ENCODE assay signal across 8 cellular contexts in genomic region chr6:85676086-85676729, GRCh38. TPM values are rescaled to one million over a fixed set of nuclear protein-coding genes. Genes with fewer than 3 reads are reported as not detected.
A peak's percentile ranks its signal among the peaks of the same experiment; 100 is the strongest.
DNase-seq lines count a peak whose midpoint lies in the region; ATAC-seq, FAIRE-seq and TF ChIP-seq lines count a peak whose summit lies in the region.

No MANE protein-coding gene starts in this region.

- POLR2A ChIA-PET in K562 (lab: Yijun Ruan, JAX): interaction anchor here (1.0 to 8.4 kb wide), 7 partner anchors 12 to 193 kb away, joined by 3 to 188 read pairs (median 6); partner anchors contain the start of gene SYNCRIP

- no peak overlapping the region for H3K18ac ChIP-seq in mesenchymal stem cell (ENCODE audit: low read depth in 1 of 2, low read length in 2 of 2)

- H3K9me3 Mint-ChIP-seq in HFFc6: peaks cover 11% of the 10 kb centered on the region

- ATAC-seq in K562: no peak
- no peak for ATAC-seq in GM19395 (IDR thresholded peaks at IDR 0.05; ENCODE audit: unreplicated experiment)
- no peak for ATAC-seq in HG02981 (IDR thresholded peaks at IDR 0.05; ENCODE audit: unreplicated experiment)

- no TSS peak for BruUV-seq in K562 (replicated peaks; lab: Mats Ljungman, UMichigan)

- H2BK15ac ChIP-seq in mesenchymal stem cell (ENCODE audit: low read depth, poor library complexity, severe bottlenecking): no peak overlapping the region

- H2AFZ ChIP-seq in ACC112 (ENCODE audit: low read length, unreplicated experiment) (no peak overlapping the region), K562 (ENCODE audit: low read depth, low read length) (no peak overlapping the region), mesenchymal stem cell (ENCODE audit: low read depth, low read length) (no peak overlapping the region)

- peaks cover 28% of the 10 kb centered on the region for H3K27me3 Mint-ChIP-seq in HFFc6 (ENCODE audit: insufficient read depth)

- no peak overlapping the region for H4K91ac ChIP-seq in mesenchymal stem cell (ENCODE audit: low read length)

- no peaks in the 10 kb centered on the region for H3K27me3 ChIP-seq in ACC112 (ENCODE audit: insufficient read depth, low read length)
- no peaks in the 10 kb centered on the region for H3K27me3 ChIP-seq in K562 (ENCODE audit: control insufficient read depth in 2 of 2, insufficient read depth in 2 of 2, low read length in 2 of 2)
- H3K27me3 ChIP-seq in mesenchymal stem cell (ENCODE audit: control insufficient read depth in 1 of 2, insufficient read depth in 1 of 2, low read length in 2 of 2): no peaks in the 10 kb centered on the region

- H3K36me3 Mint-ChIP-seq in HFFc6 (ENCODE audit: low read depth): peaks cover 66% of the 10 kb centered on the region

- no peak overlapping the region for H3K4ac ChIP-seq in mesenchymal stem cell (ENCODE audit: low read depth in 1 of 2, low read length in 2 of 2)

- H3K9me3 ChIP-seq in K562 (replicated peaks; ENCODE audit: control insufficient read depth, insufficient read depth, low read depth, low read length) (no peaks in the 10 kb centered on the region), mesenchymal stem cell (ENCODE audit: control insufficient read depth, low read length) (no peaks in the 10 kb centered on the region)

- H3K14ac ChIP-seq in mesenchymal stem cell (ENCODE audit: low read length in 2 of 2): no peak overlapping the region

- H3K23ac ChIP-seq in mesenchymal stem cell (ENCODE audit: low read length in 2 of 2): no peak overlapping the region

- TF ChIP-seq CTCF in HFFc6 (IDR thresholded peaks at IDR 0.05) (no peak), K562 (IDR thresholded peaks at IDR 0.05 in 2 of 3, conservative IDR thresholded peaks at IDR 0.05 in 1 of 3; ENCODE audit: insufficient read depth in 2 of 3, low read depth in 1 of 3, low read length in 3 of 3) (no peak)

- TF ChIP-seq RAD21 in K562 (CRISPR knock-in tag; conservative IDR thresholded peaks at IDR 0.05 in 1 of 2, IDR thresholded peaks at IDR 0.05 in 1 of 2): no peak

- H3K4me3 ChIP-seq in ACC112 (ENCODE audit: low read depth, low read length) (peak overlapping the region; percentile 82), K562 (peak overlapping the region; percentile 63), mesenchymal stem cell (ENCODE audit: insufficient read depth in 1 of 2, low read depth in 1 of 2, low read length in 2 of 2) (peak overlapping the region in 1 of 2 experiments; percentile 95)

- no peak overlapping the region for H2BK12ac ChIP-seq in mesenchymal stem cell (ENCODE audit: low read length in 2 of 2)

- no peak for DNase-seq in HFFc6
- no peak for DNase-seq in K562 (ENCODE audit: extremely low read depth in 1 of 4, low spot score in 3 of 4)
- DNase-seq in mesenchymal stem cell: peak; percentile 41
- no peak for DNase-seq in SW480 (ENCODE audit: low spot score)
- DNase-seq in epidermal melanocyte (ENCODE audit: insufficient read length, low spot score): no peak

- H3K4me1 Mint-ChIP-seq in HFFc6 (ENCODE audit: low read depth): peaks cover 64% of the 10 kb centered on the region

- H3K4me1 ChIP-seq in ACC112 (ENCODE audit: control insufficient read depth, insufficient read depth, low read length, unreplicated experiment): peaks cover 15% of the 10 kb centered on the region
- H3K4me1 ChIP-seq in K562 (replicated peaks in 1 of 2; ENCODE audit: control insufficient read depth in 2 of 2, insufficient read depth in 2 of 2, low read length in 2 of 2): peaks cover 5 to 14% of the 10 kb centered on the region in 2 experiments; a peak in 3 of 5 replicates
- H3K4me1 ChIP-seq in mesenchymal stem cell (ENCODE audit: control insufficient read depth, insufficient read depth, low read depth, low read length): peaks cover 2% of the 10 kb centered on the region

- H3K27ac ChIP-seq in ACC112 (ENCODE audit: low read depth, low read length) (peak overlapping the region; percentile 54), K562 (ENCODE audit: extremely low read depth, low read depth, low read length) (peak overlapping the region; percentile 43; the same call in 2 of the 3 replicates), mesenchymal stem cell (ENCODE audit: low read length, poor library complexity, severe bottlenecking) (peak overlapping the region; percentile 9)

- H3K79me2 ChIP-seq in ACC112 (ENCODE audit: control insufficient read depth, insufficient read depth, low read length, unreplicated experiment) (peaks cover 65% of the 10 kb centered on the region), K562 (ENCODE audit: control insufficient read depth, insufficient read depth, low read length) (peaks cover 70% of the 10 kb centered on the region)

- no peak overlapping the region for H2AK5ac ChIP-seq in mesenchymal stem cell (ENCODE audit: low read length, severe bottlenecking)

- peaks cover 39% of the 10 kb centered on the region for H4K20me1 ChIP-seq in K562 (replicated peaks; ENCODE audit: control insufficient read depth, insufficient read depth, low read length)

- 1% methylated on average over 6 of the region's 6 CpGs for WGBS in K562 (ENCODE audit: insufficient coverage, low coverage, missing lambda C conversion rate)
- WGBS in mesenchymal stem cell: 20% methylated on average over 5 of the region's 6 CpGs

- no peak for TF ChIP-seq EP300 in K562 (IDR thresholded peaks at IDR 0.05; ENCODE audit: low read length)

- intact Hi-C loops in K562 (cut with micrococcal nuclease): loop anchor here (5.0 kb wide), 1 partner anchor 84 kb away; the partner anchor contains the start of gene SNX14

- no peak overlapping the region for H2BK5ac ChIP-seq in mesenchymal stem cell (ENCODE audit: low read depth, low read length, poor library complexity, severe bottlenecking)

- peaks cover 5% of the 10 kb centered on the region for H3K79me1 ChIP-seq in mesenchymal stem cell (replicated peaks; ENCODE audit: low read length, poor library complexity, severe bottlenecking)

- peak overlapping the region; percentile 100 for H3K27ac Mint-ChIP-seq in HFFc6

- FAIRE-seq in K562 (lab: Jason Lieb, UNC): no peak

- no peaks in the 10 kb centered on the region for H3K9me1 ChIP-seq in K562 (ENCODE audit: control insufficient read depth, insufficient read depth, low read length)

- peak overlapping the region; percentile 99 for H3K4me3 Mint-ChIP-seq in HFFc6

- TF ChIP-seq POLR2A in K562 (conservative IDR thresholded peaks at IDR 0.05): no peak

- in situ Hi-C loops in K562 (cut with MboI): loop anchor here (5.0 kb wide), 1 partner anchor 34 kb away; the partner anchor contains the start of gene SYNCRIP

- H3K4me2 ChIP-seq in K562 (ENCODE audit: insufficient read depth, low read length) (peak overlapping the region; percentile 91), mesenchymal stem cell (ENCODE audit: low read length, poor library complexity, severe bottlenecking) (peak overlapping the region; percentile 61)

- H3K36me3 ChIP-seq in ACC112 (ENCODE audit: insufficient read depth, low read length): peaks cover 47% of the 10 kb centered on the region
- peaks cover 46% of the 10 kb centered on the region for H3K36me3 ChIP-seq in K562 (ENCODE audit: control insufficient read depth, insufficient read depth, low read length)
- H3K36me3 ChIP-seq in mesenchymal stem cell (ENCODE audit: control insufficient read depth in 1 of 2, insufficient read depth in 2 of 2, low read depth in 1 of 2, low read length in 2 of 2): peaks cover 0 to 44% of the 10 kb centered on the region in 2 experiments

- H2BK120ac ChIP-seq in mesenchymal stem cell (ENCODE audit: low read depth, low read length): no peak overlapping the region

- CTCF ChIA-PET in K562 (lab: Yijun Ruan, JAX; ENCODE audit: low intra/inter-chr PET ratio): interaction anchor here (0.6 kb wide), 1 partner anchor 41 kb away, joined by 3 read pairs; no protein-coding TSS in a partner anchor

- H4K8ac ChIP-seq in mesenchymal stem cell (ENCODE audit: low read length): no peak overlapping the region

- H3K9ac ChIP-seq in K562 (ENCODE audit: insufficient read depth in 1 of 2, low read depth in 2 of 2, low read length in 2 of 2) (peak overlapping the region; percentile 77 to 94), mesenchymal stem cell (ENCODE audit: low read length) (peak overlapping the region; percentile 97)

TF ChIP-seq in K562, 482 proteins besides CTCF, POLR2A, EP300 and RAD21 (continues in another document):
- TF ChIP-seq SIN3A (IDR thresholded peaks at IDR 0.05; ENCODE audit: borderline replicate concordance in 2 of 2, control insufficient read depth in 1 of 2, low read depth in 2 of 2, low read length in 2 of 2) (0 out of 4 replicates have a peak, but pooled peaks of 1 of the 2 experiments have one; percentile 33), HCFC1 (IDR thresholded peaks at IDR 0.05; ENCODE audit: low read depth, low read length) (no peak), POLR2G (IDR thresholded peaks at IDR 0.05; ENCODE audit: low read depth, low read length) (0 out of 2 replicates have a peak, but pooled peaks have one; percentile 20), HNRNPL (IDR thresholded peaks at IDR 0.05; ENCODE audit: low read depth, low read length) (peak; percentile 74; the same call in 1 of the 2 replicates)

RNA-seq across cellular contexts. Expression of gene SYNCRIP, which starts 33.5 kb away (rescaled TPM):
- 100 to 1,000 TPM; 122 to 139 (median 133) TPM for total RNA-seq in HFFc6 (2021; fragmentation: NEBNext Ultra II Directional; extraction: Animal tissue kit (Norgen Biotek cat#: 25700))
- 54.8 and 178 TPM in 2 replicates for total RNA-seq in K562 (2011; cell fraction: chromatin; rRNA removed; ENCODE audit: low replicate concordance)
- total RNA-seq in K562 (2011; cell fraction: nucleolus; rRNA removed): 19.3 and 24.5 TPM in 2 replicates
- 46.9 and 86.5 TPM in 2 replicates for total RNA-seq in K562 (2011; cell fraction: nucleoplasm; rRNA removed)
- total RNA-seq in K562 (2014; rRNA removed) (78.0 and 82.5 TPM in 2 replicates), K562 (2014; rRNA removed; fragmentation: Illumina TruSeq; extraction: Trizol) (171 and 210 TPM in 2 replicates), K562 (2015; rRNA removed; fragmentation: Illumina TruSeq; extraction: Trizol) (149 and 155 TPM in 2 replicates), K562 (2021) (120 and 144 TPM in 2 replicates)
- polyA plus RNA-seq in K562 (2011; rRNA removed) (25.7 and 46.5 TPM in 2 replicates), K562 (2014; fragmentation: Illumina TruSeq; extraction: Trizol) (272 and 295 TPM in 2 replicates), K562 (2014; fragmentation: Nextera tagmentation; extraction: Ambion mirVana) (100 to 1,000 TPM; 124 to 140 TPM), K562 (2014; rRNA removed) (71.4 and 81.9 TPM in 2 replicates)
- 5.0 and 11.6 TPM in 2 replicates for polyA plus RNA-seq in K562 (2011; cell fraction: cytosol; rRNA removed)
- polyA plus RNA-seq in K562 (2011; cell fraction: nucleus; rRNA removed): 14.5 and 19.5 TPM in 2 replicates
- 68.7 and 116 TPM in 2 replicates for polyA plus RNA-seq in K562 (2012)
- polyA minus RNA-seq in K562 (2011; rRNA and poly(A)+ RNA removed): 103 and 112 TPM in 2 replicates
- 28.6 and 30.7 TPM in 2 replicates for polyA minus RNA-seq in K562 (2011; cell fraction: cytosol; rRNA and poly(A)+ RNA removed)
- polyA minus RNA-seq in K562 (2011; cell fraction: nucleus; rRNA and poly(A)+ RNA removed): 33.7 and 55.8 TPM in 2 replicates
- 96.5 TPM for polyA plus RNA-seq in mesenchymal stem cell (2013, experiment 1 of 2)
- 101 TPM for polyA plus RNA-seq in mesenchymal stem cell (2013, experiment 2 of 2)
